18 cellular contexts compared by ENCODE assay signal in the genomic region with DNA sequence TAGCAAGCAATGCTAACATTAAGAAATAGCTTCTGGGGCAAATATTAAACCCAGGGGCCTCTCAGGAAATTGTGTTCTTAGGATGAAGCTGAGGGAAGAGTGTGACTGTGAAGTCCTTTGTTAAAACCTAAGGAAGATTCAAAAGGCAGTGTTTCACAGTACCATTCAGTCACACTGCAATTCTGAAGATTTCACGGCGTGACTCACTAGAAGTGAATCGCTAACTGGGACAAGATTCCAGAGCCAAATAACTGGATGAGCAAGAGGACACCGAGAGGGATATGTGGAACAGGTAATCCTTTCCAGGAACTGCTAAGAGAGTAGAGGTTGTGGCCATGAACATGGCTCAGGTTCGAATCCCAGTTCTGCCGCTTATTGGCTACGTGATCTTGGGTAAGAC.
DNase-seq lines count a peak whose midpoint lies in the region; ATAC-seq and TF ChIP-seq lines count a peak whose summit lies in the region.
"Had no signal": no experiment of that assay in that cellular context is flagged by ENCODE, and none has a peak within 500 bp of the region (broad histone marks: within the 10 kb centered on the region; RNA-seq: fewer than 3 reads in every experiment).

No MANE protein-coding gene starts in this region.

- no peak overlapping the region for H3K4me2 ChIP-seq in smooth muscle cell

- ATAC-seq in foreskin keratinocyte: peak; percentile 72
- no peak for ATAC-seq in stimulated activated memory B cell treated with anti-CD40 and anti-IgM and Interleukin-4, amounts not matched to agents 10 μg/mL and 1 μg/mL and 100 μg/mL, for 72 hours
- no peak for ATAC-seq in HG02759 (IDR thresholded peaks at IDR 0.05; ENCODE audit: unreplicated experiment)
- ATAC-seq: activated CD8-positive, alpha-beta memory T cell treated with anti-CD3 and anti-CD28 coated beads, Interleukin-2, amount 10 ng/mL, durations not matched to agents 7 days and 5 days; effector memory CD8-positive, alpha-beta T cell; left ventricle myocardium superior had no signal

- intact Hi-C loops in Caco-2 (cut with micrococcal nuclease; ENCODE audit: unreplicated experiment): no loop called here

- H3K4me1 ChIP-seq in foreskin keratinocyte: peaks cover 5% of the 10 kb centered on the region
- no peaks in the 10 kb centered on the region for H3K4me1 ChIP-seq in Caco-2
- H3K4me1 ChIP-seq in smooth muscle cell (ENCODE audit: low read depth): no peaks in the 10 kb centered on the region
- H3K4me1 ChIP-seq: transverse colon had no signal

- in situ Hi-C loops in SK-MEL-5 (cut with HindIII; ENCODE audit: low pct_unique_long_range_greater_than_20kb, low sequenced_read_pairs): no loop called here

- BruUV-seq in Caco-2 (replicated peaks; lab: Mats Ljungman, UMichigan): no TSS peak

- DNase-seq in HFFc6 (peak; percentile 33), SK-MEL-5 (ENCODE audit: low read depth, low spot score) (peak; percentile 55), foreskin keratinocyte (peak in 1 of 2 donors; percentile 72), type B pancreatic cell (ENCODE audit: extremely low spot score, unreplicated experiment) (no peak), Caco-2 (no peak), smooth muscle cell (lab: John Stamatoyannopoulos, UW; ENCODE audit: unreplicated experiment) (no peak)
- DNase-seq: activated CD8-positive, alpha-beta memory T cell treated with anti-CD3 and anti-CD28 coated beads, Interleukin-2, amount 10 ng/mL, durations not matched to agents 7 days and 5 days; effector memory CD8-positive, alpha-beta T cell; H9; left ventricle myocardium superior; NCI-H187; stimulated activated naive CD4-positive, alpha-beta T cell treated with Interleukin-2 at 50 U/mL for 16 hours; transverse colon had no signal

- CTCF ChIA-PET in Caco-2 (lab: Charles Lee): interaction anchor here (0.6 kb wide), 1 partner anchor 62 kb away, joined by 5 read pairs; no protein-coding TSS in a partner anchor

- H3K36me3 Mint-ChIP-seq in HFFc6 (ENCODE audit: low read depth): peaks cover 6% of the 10 kb centered on the region
- H3K36me3 Mint-ChIP-seq in stimulated activated memory B cell treated with anti-CD40 and anti-IgM and Interleukin-4, amounts not matched to agents 10 μg/mL and 1 μg/mL and 100 μg/mL, for 72 hours: no peaks in the 10 kb centered on the region
- no peaks in the 10 kb centered on the region for H3K36me3 Mint-ChIP-seq in type B pancreatic cell
- H3K36me3 Mint-ChIP-seq in Caco-2 (ENCODE audit: insufficient read depth, unreplicated experiment): no peaks in the 10 kb centered on the region
- H3K36me3 Mint-ChIP-seq: naive B cell had no signal

- POLR2A ChIA-PET in Caco-2 (lab: Charles Lee): no interaction called here

- H3K36me3 ChIP-seq in Caco-2 (ENCODE audit: control insufficient read depth, insufficient read depth, low read length): no peaks in the 10 kb centered on the region
- no peaks in the 10 kb centered on the region for H3K36me3 ChIP-seq in smooth muscle cell (ENCODE audit: low read depth)
- H3K36me3 ChIP-seq: BLaER1 treated with 17β-estradiol and CSF1 and Interleukin-3, amounts not matched to agents 10 nM and 100 nM; transverse colon had no signal

- H3K27me3 ChIP-seq in foreskin keratinocyte (no peaks in the 10 kb centered on the region), Caco-2 (replicated peaks; ENCODE audit: control insufficient read depth, insufficient read depth, low read length) (no peaks in the 10 kb centered on the region), smooth muscle cell (ENCODE audit: low read depth) (no peaks in the 10 kb centered on the region)
- H3K27me3 ChIP-seq: BLaER1 treated with 17β-estradiol and CSF1 and Interleukin-3, amounts not matched to agents 10 nM and 100 nM; transverse colon had no signal

- H3K4me3 Mint-ChIP-seq in HFFc6: no peak overlapping the region
- no peak overlapping the region for H3K4me3 Mint-ChIP-seq in stimulated activated memory B cell treated with anti-CD40 and anti-IgM and Interleukin-4, amounts not matched to agents 10 μg/mL and 1 μg/mL and 100 μg/mL, for 72 hours
- no peak overlapping the region for H3K4me3 Mint-ChIP-seq in type B pancreatic cell
- H3K4me3 Mint-ChIP-seq in Caco-2 (ENCODE audit: unreplicated experiment): no peak overlapping the region
- H3K4me3 Mint-ChIP-seq: activated CD8-positive, alpha-beta memory T cell treated with anti-CD3 and anti-CD28 coated beads, Interleukin-2, amount 10 ng/mL, durations not matched to agents 7 days and 5 days; effector memory CD8-positive, alpha-beta T cell; H9 had no signal

- H3F3A ChIP-seq in smooth muscle cell (ENCODE audit: low read depth): no peaks in the 10 kb centered on the region

- H2AFZ ChIP-seq in smooth muscle cell (ENCODE audit: low read depth): no peak overlapping the region

- H3K9me3 Mint-ChIP-seq in HFFc6 (peaks cover 5% of the 10 kb centered on the region), type B pancreatic cell (no peaks in the 10 kb centered on the region), Caco-2 (ENCODE audit: unreplicated experiment) (no peaks in the 10 kb centered on the region)
- no peaks in the 10 kb centered on the region for H3K9me3 Mint-ChIP-seq in stimulated activated memory B cell treated with anti-CD40 and anti-IgM and Interleukin-4, amounts not matched to agents 10 μg/mL and 1 μg/mL and 100 μg/mL, for 72 hours
- H3K9me3 Mint-ChIP-seq: effector memory CD8-positive, alpha-beta T cell; H9 had no signal

- H3K27ac Mint-ChIP-seq in HFFc6 (no peak overlapping the region), type B pancreatic cell (no peak overlapping the region), Caco-2 (ENCODE audit: unreplicated experiment) (no peak overlapping the region)
- H3K27ac Mint-ChIP-seq in stimulated activated memory B cell treated with anti-CD40 and anti-IgM and Interleukin-4, amounts not matched to agents 10 μg/mL and 1 μg/mL and 100 μg/mL, for 72 hours: peak overlapping the region; percentile 81
- H3K27ac Mint-ChIP-seq: activated CD8-positive, alpha-beta memory T cell treated with anti-CD3 and anti-CD28 coated beads, Interleukin-2, amount 10 ng/mL, durations not matched to agents 7 days and 5 days; effector memory CD8-positive, alpha-beta T cell; progenitor cell of endocrine pancreas had no signal

- H3K9me3 ChIP-seq in Caco-2 (no peaks in the 10 kb centered on the region), smooth muscle cell (replicated peaks; ENCODE audit: low read depth) (no peaks in the 10 kb centered on the region)
- H3K9me3 ChIP-seq: transverse colon had no signal

- H3K4me3 ChIP-seq in Caco-2 (ENCODE audit: low read depth, low read length) (no peak overlapping the region), smooth muscle cell (no peak overlapping the region)
- H3K4me3 ChIP-seq: BLaER1 treated with 17β-estradiol and CSF1 and Interleukin-3, amounts not matched to agents 10 nM and 100 nM; transverse colon had no signal

- H3K9ac ChIP-seq in smooth muscle cell (ENCODE audit: low read depth): no peak overlapping the region

- no peaks in the 10 kb centered on the region for H3K79me2 ChIP-seq in smooth muscle cell (ENCODE audit: low read depth)

- TF ChIP-seq CTCF in HFFc6 (IDR thresholded peaks at IDR 0.05) (no peak), foreskin keratinocyte (conservative IDR thresholded peaks at IDR 0.05) (no peak), type B pancreatic cell (conservative IDR thresholded peaks at IDR 0.05) (no peak), Caco-2 (IDR thresholded peaks at IDR 0.05; ENCODE audit: insufficient read depth in 1 of 2, low read depth in 1 of 2, low read length in 1 of 2, severe bottlenecking in 1 of 2, unreplicated experiment in 1 of 2) (no peak), smooth muscle cell (IDR thresholded peaks at IDR 0.05; ENCODE audit: borderline replicate concordance, insufficient read depth, poor library complexity, severe bottlenecking) (no peak)

- H3K4me1 Mint-ChIP-seq in HFFc6 (ENCODE audit: low read depth) (peaks cover 31% of the 10 kb centered on the region), type B pancreatic cell (ENCODE audit: unreplicated experiment) (no peaks in the 10 kb centered on the region), Caco-2 (ENCODE audit: low read depth, unreplicated experiment) (peaks cover 6% of the 10 kb centered on the region)
- peaks cover 47% of the 10 kb centered on the region for H3K4me1 Mint-ChIP-seq in stimulated activated memory B cell treated with anti-CD40 and anti-IgM and Interleukin-4, amounts not matched to agents 10 μg/mL and 1 μg/mL and 100 μg/mL, for 72 hours
- H3K4me1 Mint-ChIP-seq: activated CD8-positive, alpha-beta memory T cell treated with anti-CD3 and anti-CD28 coated beads, Interleukin-2, amount 10 ng/mL, durations not matched to agents 7 days and 5 days had no signal

- H3K27me3 Mint-ChIP-seq in HFFc6 (ENCODE audit: insufficient read depth) (peaks cover 30% of the 10 kb centered on the region; the same call in 1 of the 2 replicates), type B pancreatic cell (peaks cover 9% of the 10 kb centered on the region), Caco-2 (ENCODE audit: insufficient read depth, unreplicated experiment) (no peaks in the 10 kb centered on the region)
- H3K27me3 Mint-ChIP-seq in stimulated activated memory B cell treated with anti-CD40 and anti-IgM and Interleukin-4, amounts not matched to agents 10 μg/mL and 1 μg/mL and 100 μg/mL, for 72 hours: no peaks in the 10 kb centered on the region

- WGBS in smooth muscle cell (ENCODE audit: low lambda C conversion rate): 56% methylated on average over 7 of the region's 7 CpGs

- H3K27ac ChIP-seq in foreskin keratinocyte (no peak overlapping the region), smooth muscle cell (ENCODE audit: low read depth) (no peak overlapping the region)
- H3K27ac ChIP-seq: transverse colon had no signal

- H4K20me1 ChIP-seq in smooth muscle cell (ENCODE audit: low read depth): no peaks in the 10 kb centered on the region
- H4K20me1 ChIP-seq: BLaER1 treated with 17β-estradiol and CSF1 and Interleukin-3, amounts not matched to agents 10 nM and 100 nM had no signal

Comparison
In these comparisons a context has a peak if more than half of its experiments do, and no peak if none do; other contexts are left out.
1. DNase-seq: peak in HFFc6 (single experiment) and SK-MEL-5 (single experiment); none in type B pancreatic cell (single experiment), Caco-2 (0 of 2) and smooth muscle cell (single experiment).